Comparison of ENCODE assay signal across 27 cellular contexts in the genomic region with DNA sequence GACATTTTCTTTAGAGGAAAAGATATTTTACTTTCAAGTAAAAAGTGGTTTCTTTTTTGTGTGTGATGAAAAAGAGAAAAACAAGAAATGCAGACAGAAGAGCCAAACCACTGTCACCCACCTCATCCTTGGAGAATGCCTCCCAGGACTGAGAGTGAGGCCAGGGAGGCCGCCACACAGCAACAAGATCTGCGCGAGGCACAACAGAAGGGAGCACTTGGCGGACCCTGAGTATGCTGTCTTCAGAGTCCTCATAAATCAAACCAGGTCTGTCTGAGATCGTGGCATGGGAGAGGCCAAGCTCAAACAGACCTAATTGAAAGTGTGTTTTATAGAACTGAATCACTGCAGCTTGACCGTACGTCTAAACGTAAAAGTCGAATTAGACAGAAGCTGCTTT.
"Had no signal": no experiment of that assay in that cellular context is flagged by ENCODE, and none has a peak within 500 bp of the region (broad histone marks: within the 10 kb centered on the region; RNA-seq: fewer than 3 reads in every experiment).

No MANE protein-coding gene starts in this region.

- H3K9me3 ChIP-seq: body of pancreas, SK-N-SH had no signal

- H3K4me1 ChIP-seq: body of pancreas had no signal

- H3K36me3 Mint-ChIP-seq: activated naive CD4-positive, alpha-beta T cell treated with anti-CD3 and anti-CD28 coated beads, Interleukin-2, amount 10 ng/mL, durations not matched to agents 7 days and 5 days; activated naive CD8-positive, alpha-beta T cell treated with anti-CD3 and anti-CD28 coated beads for 36 hours had no signal

- ATAC-seq: activated T-cell treated with anti-CD3 and anti-CD28 coated beads, Interleukin-2, amount 50 U/mL, for 72 hours; body of pancreas; Panc1; Right ventricle myocardium inferior had no signal

- H3K27me3 Mint-ChIP-seq: activated CD4-positive, alpha-beta memory T cell treated with anti-CD3 and anti-CD28 coated beads, Interleukin-2, amount 10 ng/mL, durations not matched to agents 7 days and 5 days; activated CD4-positive, alpha-beta T cell treated with anti-CD3 and anti-CD28 coated beads, Interleukin-2, amount 10 ng/mL, durations not matched to agents 7 days and 5 days; activated naive CD4-positive, alpha-beta T cell treated with anti-CD3 and anti-CD28 coated beads, Interleukin-2, amount 10 ng/mL, durations not matched to agents 7 days and 5 days; activated naive CD8-positive, alpha-beta T cell treated with anti-CD3 and anti-CD28 coated beads for 36 hours had no signal

- H3K9me3 Mint-ChIP-seq: activated naive CD8-positive, alpha-beta T cell treated with anti-CD3 and anti-CD28 coated beads for 36 hours had no signal

- H3K4me1 Mint-ChIP-seq: activated CD4-positive, alpha-beta memory T cell treated with anti-CD3 and anti-CD28 coated beads, Interleukin-2, amount 10 ng/mL, durations not matched to agents 7 days and 5 days; activated CD4-positive, alpha-beta T cell treated with anti-CD3 and anti-CD28 coated beads, Interleukin-2, amount 10 ng/mL, durations not matched to agents 7 days and 5 days; activated naive CD4-positive, alpha-beta T cell treated with anti-CD3 and anti-CD28 coated beads, Interleukin-2, amount 10 ng/mL, durations not matched to agents 7 days and 5 days; activated naive CD8-positive, alpha-beta T cell treated with anti-CD3 and anti-CD28 coated beads for 36 hours had no signal

- H3K27ac Mint-ChIP-seq: activated CD4-positive, alpha-beta memory T cell treated with anti-CD3 and anti-CD28 coated beads, Interleukin-2, amount 10 ng/mL, durations not matched to agents 7 days and 5 days; activated CD4-positive, alpha-beta T cell treated with anti-CD3 and anti-CD28 coated beads, Interleukin-2, amount 10 ng/mL, durations not matched to agents 7 days and 5 days; activated naive CD4-positive, alpha-beta T cell treated with anti-CD3 and anti-CD28 coated beads, Interleukin-2, amount 10 ng/mL, durations not matched to agents 7 days and 5 days; activated naive CD8-positive, alpha-beta T cell treated with anti-CD3 and anti-CD28 coated beads for 36 hours; activated T-cell treated with anti-CD3 and anti-CD28 coated beads, Interleukin-2, amount 50 U/mL, for 72 hours; activated T-helper 2 cell treated with anti-CD3 and anti-CD28 coated beads, Interferon-gamma antibody, Interleukin-2, Interleukin-4, amounts not matched to agents 10 μg/mL and 5 μg/mL and 100 μg/mL, durations not matched to agents 14 hours and 24 hours and 36 hours had no signal

- H3K4me3 ChIP-seq: body of pancreas had no signal

- DNase-seq: activated CD4-positive, alpha-beta memory T cell treated with anti-CD3 and anti-CD28 coated beads, Interleukin-2, amount 10 ng/mL, durations not matched to agents 7 days and 5 days; activated CD4-positive, alpha-beta T cell treated with anti-CD3 and anti-CD28 coated beads, Interleukin-2, amount 10 ng/mL, durations not matched to agents 7 days and 5 days; activated CD4-positive, CD25-positive, alpha-beta regulatory T cell; activated gamma-delta T cell treated with Interleukin-2 at 50 U/mL for 16 hours; activated naive CD4-positive, alpha-beta T cell treated with anti-CD3 and anti-CD28 coated beads, Interleukin-2, amount 10 ng/mL, durations not matched to agents 7 days and 5 days; activated naive CD8-positive, alpha-beta T cell treated with anti-CD3 and anti-CD28 coated beads for 36 hours; activated T-cell treated with anti-CD3 and anti-CD28 coated beads for 4 hours; activated T-cell treated with anti-CD3 and anti-CD28 coated beads, Interleukin-2, amount 50 U/mL, for 72 hours; body of pancreas; central memory CD4-positive, alpha-beta T cell; Kasumi-1; KBM-7; NCI-H1048; NCI-H146; NCI-H1930; NCI-H345; NCI-H510A; NCI-H69; NK-92 treated with Interleukin-12 subunit alpha and Interleukin-12 subunit beta, amount 100 ng/mL, for 24 hours; OCI-M1; RPMI8226; SK-N-SH; T-helper 1 cell had no signal

- H3K27ac ChIP-seq: body of pancreas, VCaP had no signal

- H3K27me3 ChIP-seq: body of pancreas had no signal

- H3K4me3 Mint-ChIP-seq: activated CD4-positive, alpha-beta memory T cell treated with anti-CD3 and anti-CD28 coated beads, Interleukin-2, amount 10 ng/mL, durations not matched to agents 7 days and 5 days; activated CD4-positive, alpha-beta T cell treated with anti-CD3 and anti-CD28 coated beads, Interleukin-2, amount 10 ng/mL, durations not matched to agents 7 days and 5 days; activated naive CD4-positive, alpha-beta T cell treated with anti-CD3 and anti-CD28 coated beads, Interleukin-2, amount 10 ng/mL, durations not matched to agents 7 days and 5 days; activated naive CD8-positive, alpha-beta T cell treated with anti-CD3 and anti-CD28 coated beads for 36 hours; activated T-cell treated with anti-CD3 and anti-CD28 coated beads, Interleukin-2, amount 50 U/mL, for 72 hours had no signal
